ENCODE assay signal across 1 cellular context in genomic region chr17:7237761-7238417, GRCh38.
TF ChIP-seq lines count a peak whose summit lies in the region.

No MANE protein-coding gene starts in this region.

TF ChIP-seq in HepG2, 621 proteins besides CTCF, POLR2A, EP300 and RAD21 (continued from another document and continues in another):
- TF ChIP-seq, protein P1, sequence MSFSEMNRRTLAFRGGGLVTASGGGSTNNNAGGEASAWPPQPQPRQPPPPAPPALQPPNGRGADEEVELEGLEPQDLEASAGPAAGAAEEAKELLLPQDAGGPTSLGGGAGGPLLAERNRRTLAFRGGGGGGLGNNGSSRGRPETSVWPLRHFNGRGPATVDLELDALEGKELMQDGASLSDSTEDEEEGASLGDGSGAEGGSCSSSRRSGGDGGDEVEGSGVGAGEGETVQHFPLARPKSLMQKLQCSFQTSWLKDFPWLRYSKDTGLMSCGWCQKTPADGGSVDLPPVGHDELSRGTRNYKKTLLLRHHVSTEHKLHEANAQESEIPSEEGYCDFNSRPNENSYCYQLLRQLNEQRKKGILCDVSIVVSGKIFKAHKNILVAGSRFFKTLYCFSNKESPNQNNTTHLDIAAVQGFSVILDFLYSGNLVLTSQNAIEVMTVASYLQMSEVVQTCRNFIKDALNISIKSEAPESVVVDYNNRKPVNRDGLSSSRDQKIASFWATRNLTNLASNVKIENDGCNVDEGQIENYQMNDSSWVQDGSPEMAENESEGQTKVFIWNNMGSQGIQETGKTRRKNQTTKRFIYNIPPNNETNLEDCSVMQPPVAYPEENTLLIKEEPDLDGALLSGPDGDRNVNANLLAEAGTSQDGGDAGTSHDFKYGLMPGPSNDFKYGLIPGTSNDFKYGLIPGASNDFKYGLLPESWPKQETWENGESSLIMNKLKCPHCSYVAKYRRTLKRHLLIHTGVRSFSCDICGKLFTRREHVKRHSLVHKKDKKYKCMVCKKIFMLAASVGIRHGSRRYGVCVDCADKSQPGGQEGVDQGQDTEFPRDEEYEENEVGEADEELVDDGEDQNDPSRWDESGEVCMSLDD (CRISPR knock-in tag; IDR thresholded peaks at IDR 0.05; ENCODE audit: borderline replicate concordance): peak; percentile 48; the same call in 1 of the 2 replicates
- TF ChIP-seq ZNF121 (CRISPR knock-in tag; IDR thresholded peaks at IDR 0.05): no peak
- TF ChIP-seq KDM5B (CRISPR knock-in tag; IDR thresholded peaks at IDR 0.05; ENCODE audit: borderline replicate concordance): peak; percentile 44; the same call in 1 of the 2 replicates
- 0 out of 4 replicates have a peak, but pooled peaks of 1 of the 2 experiments have one; percentile 45 for TF ChIP-seq KLF16 (CRISPR knock-in tag; IDR thresholded peaks at IDR 0.05)
- TF ChIP-seq AFF4 (CRISPR knock-in tag; IDR thresholded peaks at IDR 0.05): no peak
- no peak for TF ChIP-seq ZNF784 (CRISPR knock-in tag; IDR thresholded peaks at IDR 0.05; ENCODE audit: borderline replicate concordance)
- no peak for TF ChIP-seq GATAD2A (CRISPR knock-in tag; IDR thresholded peaks at IDR 0.05)
- peak; percentile 27 for TF ChIP-seq HNRNPLL (IDR thresholded peaks at IDR 0.05; ENCODE audit: low read depth, low read length, poor library complexity, severe bottlenecking)
- TF ChIP-seq MEF2D (CRISPR knock-in tag; IDR thresholded peaks at IDR 0.05): no peak
- no peak for TF ChIP-seq KDM6A (CRISPR knock-in tag; IDR thresholded peaks at IDR 0.05; ENCODE audit: low read depth)
- TF ChIP-seq NFKB2 (CRISPR knock-in tag; IDR thresholded peaks at IDR 0.05; ENCODE audit: borderline replicate concordance): peak; percentile 42; the same call in 1 of the 2 replicates
- TF ChIP-seq, protein P2, sequence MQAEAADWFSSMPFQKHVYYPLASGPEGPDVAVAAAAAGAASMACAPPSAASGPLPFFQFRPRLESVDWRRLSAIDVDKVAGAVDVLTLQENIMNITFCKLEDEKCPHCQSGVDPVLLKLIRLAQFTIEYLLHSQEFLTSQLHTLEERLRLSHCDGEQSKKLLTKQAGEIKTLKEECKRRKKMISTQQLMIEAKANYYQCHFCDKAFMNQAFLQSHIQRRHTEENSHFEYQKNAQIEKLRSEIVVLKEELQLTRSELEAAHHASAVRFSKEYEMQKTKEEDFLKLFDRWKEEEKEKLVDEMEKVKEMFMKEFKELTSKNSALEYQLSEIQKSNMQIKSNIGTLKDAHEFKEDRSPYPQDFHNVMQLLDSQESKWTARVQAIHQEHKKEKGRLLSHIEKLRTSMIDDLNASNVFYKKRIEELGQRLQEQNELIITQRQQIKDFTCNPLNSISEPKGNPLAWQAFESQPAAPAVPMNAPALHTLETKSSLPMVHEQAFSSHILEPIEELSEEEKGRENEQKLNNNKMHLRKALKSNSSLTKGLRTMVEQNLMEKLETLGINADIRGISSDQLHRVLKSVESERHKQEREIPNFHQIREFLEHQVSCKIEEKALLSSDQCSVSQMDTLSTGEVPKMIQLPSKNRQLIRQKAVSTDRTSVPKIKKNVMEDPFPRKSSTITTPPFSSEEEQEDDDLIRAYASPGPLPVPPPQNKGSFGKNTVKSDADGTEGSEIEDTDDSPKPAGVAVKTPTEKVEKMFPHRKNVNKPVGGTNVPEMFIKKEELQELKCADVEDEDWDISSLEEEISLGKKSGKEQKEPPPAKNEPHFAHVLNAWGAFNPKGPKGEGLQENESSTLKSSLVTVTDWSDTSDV (CRISPR knock-in tag; IDR thresholded peaks at IDR 0.05): no peak
- peak; percentile 64 for TF ChIP-seq ZFY (CRISPR knock-in tag; IDR thresholded peaks at IDR 0.05)
- TF ChIP-seq ZBTB46 (CRISPR knock-in tag; IDR thresholded peaks at IDR 0.05; ENCODE audit: borderline replicate concordance): no peak
- no peak for TF ChIP-seq ISX (CRISPR knock-in tag; conservative IDR thresholded peaks at IDR 0.05)
- TF ChIP-seq ZUFSP (CRISPR knock-in tag; IDR thresholded peaks at IDR 0.05; ENCODE audit: borderline replicate concordance): no peak
- TF ChIP-seq ZFP91 (CRISPR knock-in tag; IDR thresholded peaks at IDR 0.05; ENCODE audit: borderline replicate concordance): 0 out of 2 replicates have a peak, but pooled peaks have one; percentile 36
- TF ChIP-seq SSRP1 (CRISPR knock-in tag; IDR thresholded peaks at IDR 0.05): no peak
- TF ChIP-seq ZNF556 (CRISPR knock-in tag; IDR thresholded peaks at IDR 0.05; ENCODE audit: borderline replicate concordance): peak; percentile 26; the same call in 1 of the 2 replicates
- peak; percentile 59 for TF ChIP-seq SAP130 (CRISPR knock-in tag; IDR thresholded peaks at IDR 0.05; ENCODE audit: low read depth)
- TF ChIP-seq ZNF256 (CRISPR knock-in tag; conservative IDR thresholded peaks at IDR 0.05): no peak
- peak; percentile 70; the same call in 1 of the 2 replicates for TF ChIP-seq GABPB1 (CRISPR knock-in tag; IDR thresholded peaks at IDR 0.05)
- no peak for TF ChIP-seq ESRRA (CRISPR knock-in tag; IDR thresholded peaks at IDR 0.05; ENCODE audit: low read depth)
- TF ChIP-seq THAP11 (CRISPR knock-in tag; IDR thresholded peaks at IDR 0.05): peak; percentile 74
- TF ChIP-seq NR2C2 (CRISPR knock-in tag; IDR thresholded peaks at IDR 0.05; ENCODE audit: borderline replicate concordance): peak; percentile 27; the same call in 1 of the 2 replicates
- TF ChIP-seq KDM2A (CRISPR knock-in tag; IDR thresholded peaks at IDR 0.05; ENCODE audit: borderline replicate concordance, low read depth): peak; percentile 31; the same call in 1 of the 2 replicates
- TF ChIP-seq HNF4G (IDR thresholded peaks at IDR 0.05; ENCODE audit: borderline replicate concordance, low read depth, low read length): no peak
- TF ChIP-seq HNF4G (CRISPR knock-in tag; IDR thresholded peaks at IDR 0.05; ENCODE audit: borderline replicate concordance, low read depth): no peak
- no peak for TF ChIP-seq HHEX (CRISPR knock-in tag; IDR thresholded peaks at IDR 0.05)
- no peak for TF ChIP-seq TRIM22 (IDR thresholded peaks at IDR 0.05)
- no peak for TF ChIP-seq ATRX (CRISPR knock-in tag; IDR thresholded peaks at IDR 0.05; ENCODE audit: borderline replicate concordance)
- no peak for TF ChIP-seq ZNF260 (CRISPR knock-in tag; IDR thresholded peaks at IDR 0.05; ENCODE audit: borderline replicate concordance, low read depth)
- TF ChIP-seq, protein P3, sequence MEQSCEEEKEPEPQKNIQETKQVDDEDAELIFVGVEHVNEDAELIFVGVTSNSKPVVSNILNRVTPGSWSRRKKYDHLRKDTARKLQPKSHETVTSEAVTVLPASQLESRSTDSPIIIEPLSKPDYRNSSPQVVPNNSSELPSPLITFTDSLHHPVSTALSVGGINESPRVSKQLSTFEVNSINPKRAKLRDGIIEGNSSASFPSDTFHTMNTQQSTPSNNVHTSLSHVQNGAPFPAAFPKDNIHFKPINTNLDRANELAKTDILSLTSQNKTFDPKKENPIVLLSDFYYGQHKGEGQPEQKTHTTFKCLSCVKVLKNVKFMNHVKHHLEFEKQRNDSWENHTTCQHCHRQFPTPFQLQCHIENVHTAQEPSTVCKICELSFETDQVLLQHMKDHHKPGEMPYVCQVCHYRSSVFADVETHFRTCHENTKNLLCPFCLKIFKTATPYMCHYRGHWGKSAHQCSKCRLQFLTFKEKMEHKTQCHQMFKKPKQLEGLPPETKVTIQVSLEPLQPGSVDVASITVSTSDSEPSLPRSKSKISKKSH (CRISPR knock-in tag; IDR thresholded peaks at IDR 0.05; ENCODE audit: borderline replicate concordance): 0 out of 2 replicates have a peak, but pooled peaks have one; percentile 19
